Comparison of ENCODE assay signal across 21 cellular contexts in genomic region chr11:129804012-129804411, GRCh38. TPM values are rescaled to one million over a fixed set of nuclear protein-coding genes. Genes with fewer than 3 reads are reported as not detected.
DNase-seq lines count a peak whose midpoint lies in the region; ATAC-seq and TF ChIP-seq lines count a peak whose summit lies in the region.
"Had no signal": no experiment of that assay in that cellular context is flagged by ENCODE, and none has a peak within 500 bp of the region (broad histone marks: within the 10 kb centered on the region; RNA-seq: fewer than 3 reads in every experiment).

No MANE protein-coding gene starts in this region.

- no peak overlapping the region for H3K27ac ChIP-seq in CD4-positive, alpha-beta memory T cell (ENCODE audit: low read depth, low read length)
- H3K27ac ChIP-seq in heart right ventricle = no peak overlapping the region
- no peak overlapping the region for H3K27ac ChIP-seq in stomach
- H3K27ac ChIP-seq: cardiac muscle cell, left ventricle myocardium inferior, neutrophil, SJCRH30, uterus had no signal

- CTCF ChIA-PET in CD4-positive, alpha-beta memory T cell (lab: Charles Lee; ENCODE audit: partially characterized antibody) = interaction anchor here (1.3 to 2.3 kb wide), 3 partner anchors 10 to 50 kb away, joined by 3 to 10 read pairs (median 4); no protein-coding TSS in a partner anchor

- no peaks in the 10 kb centered on the region for H3K9me3 ChIP-seq in CD4-positive, alpha-beta memory T cell (ENCODE audit: control insufficient read depth in 1 of 2, low read length in 2 of 2)
- H3K9me3 ChIP-seq in heart right ventricle (peaks cover 0 to 14% (median 0%) of the 10 kb centered on the region in 11 donors), stomach (no peaks in the 10 kb centered on the region)
- H3K9me3 ChIP-seq: neutrophil, SJCRH30, uterus had no signal

- peaks cover 3% of the 10 kb centered on the region for H3K27me3 Mint-ChIP-seq in activated T-cell treated with anti-CD3 and anti-CD28 coated beads, Interleukin-2, amount 50 U/mL, for 4 hours (ENCODE audit: low read depth)
- H3K27me3 Mint-ChIP-seq in CD4-positive, alpha-beta memory T cell = peaks cover 3% of the 10 kb centered on the region in 2 donors
- no peaks in the 10 kb centered on the region for H3K27me3 Mint-ChIP-seq in activated naive CD4-positive, alpha-beta T cell treated with anti-CD3 and anti-CD28 coated beads, Interleukin-2, amount 50 U/mL, for 24 hours

- TF ChIP-seq EP300 in stomach (IDR thresholded peaks at IDR 0.05) = no peak

- peak overlapping the region in 1 of 2 donors; percentile 18 for H3K4me3 ChIP-seq in CD4-positive, alpha-beta memory T cell (ENCODE audit: low read length in 2 of 2)
- H3K4me3 ChIP-seq in heart right ventricle = no peak overlapping the region
- H3K4me3 ChIP-seq in stomach = no peak overlapping the region
- H3K4me3 ChIP-seq: cardiac muscle cell, left ventricle myocardium inferior, SJCRH30, skin epidermis, uterus had no signal

- H3K27ac Mint-ChIP-seq in CD4-positive, alpha-beta memory T cell = peak overlapping the region; percentile 48 to 97 (median 79)
- H3K27ac Mint-ChIP-seq in activated naive CD4-positive, alpha-beta T cell treated with anti-CD3 and anti-CD28 coated beads, Interleukin-2, amount 50 U/mL, for 24 hours = peak overlapping the region; percentile 90
- H3K27ac Mint-ChIP-seq: WTC11 had no signal

- no peak for DNase-seq in activated T-cell treated with anti-CD3 and anti-CD28 coated beads, Interleukin-2, amount 50 U/mL, for 4 hours
- DNase-seq in activated T-cell treated with anti-CD3 and anti-CD28 coated beads for 4 hours (no peak), left colon (no peak), heart right ventricle (no peak), stomach (no peak), GM03348 (ENCODE audit: low spot score) (no peak)
- DNase-seq in CD4-positive, alpha-beta memory T cell = peak; percentile 38 to 54 (median 51)
- DNase-seq: amniotic stem cell; left ventricle myocardium inferior; MM.1S; NCI-H1930; NCI-H226; SJCRH30; stimulated activated CD4-positive, alpha-beta T cell treated with anti-CD3 and anti-CD28 coated beads, Interleukin-2, amount 100 ng/mL, for 48 hours; uterus had no signal

- H3K36me3 Mint-ChIP-seq in activated T-cell treated with anti-CD3 and anti-CD28 coated beads, Interleukin-2, amount 50 U/mL, for 4 hours (ENCODE audit: insufficient read depth) = peaks cover 12% of the 10 kb centered on the region
- peaks cover 5 to 12% of the 10 kb centered on the region in 2 donors for H3K36me3 Mint-ChIP-seq in CD4-positive, alpha-beta memory T cell
- H3K36me3 Mint-ChIP-seq in activated naive CD4-positive, alpha-beta T cell treated with anti-CD3 and anti-CD28 coated beads, Interleukin-2, amount 50 U/mL, for 24 hours = peaks cover 28% of the 10 kb centered on the region

- H3K9me3 Mint-ChIP-seq in activated T-cell treated with anti-CD3 and anti-CD28 coated beads, Interleukin-2, amount 50 U/mL, for 4 hours = peaks cover 14% of the 10 kb centered on the region
- H3K9me3 Mint-ChIP-seq in CD4-positive, alpha-beta memory T cell = peaks cover 5 to 20% (median 12%) of the 10 kb centered on the region in 8 donors
- H3K9me3 Mint-ChIP-seq in activated naive CD4-positive, alpha-beta T cell treated with anti-CD3 and anti-CD28 coated beads, Interleukin-2, amount 50 U/mL, for 24 hours = peaks cover 15% of the 10 kb centered on the region

- intact Hi-C loops in CD4-positive, alpha-beta memory T cell (cut with micrococcal nuclease) = no loop called here
- intact Hi-C loops in left colon (cut with DNase I, micrococcal nuclease) (no loop called here), heart right ventricle (cut with DNase I) (no loop called here), stomach (cut with DNase I; ENCODE audit: low total_unique reads) (no loop called here)

- TF ChIP-seq POLR2A in stomach (IDR thresholded peaks at IDR 0.05) = no peak

- POLR2A ChIA-PET in CD4-positive, alpha-beta memory T cell (lab: Charles Lee; ENCODE audit: partially characterized antibody) = interaction anchor here (0.9 to 3.8 kb wide), 14 partner anchors 10 to 198 kb away, joined by 3 to 56 read pairs (median 4); partner anchors contain the start of genes NFRKB, PRDM10 and TMEM45B

- 66% methylated on average over 3 of the region's 3 CpGs for WGBS in heart right ventricle, 2 donors
- WGBS in stomach, 5 donors = 70 to 88% (median 75%) methylated on average over 3 of the region's 3 CpGs

- H3K36me3 ChIP-seq in CD4-positive, alpha-beta memory T cell (ENCODE audit: insufficient read depth, low read length) = no peaks in the 10 kb centered on the region
- no peaks in the 10 kb centered on the region for H3K36me3 ChIP-seq in heart right ventricle
- H3K36me3 ChIP-seq in stomach = no peaks in the 10 kb centered on the region
- H3K36me3 ChIP-seq: cardiac muscle cell, left ventricle myocardium inferior, neutrophil, SJCRH30, uterus had no signal

- peak overlapping the region; percentile 29 for H3K4me3 Mint-ChIP-seq in activated T-cell treated with anti-CD3 and anti-CD28 coated beads, Interleukin-2, amount 50 U/mL, for 4 hours
- peak overlapping the region; percentile 41 to 80 (median 62) for H3K4me3 Mint-ChIP-seq in CD4-positive, alpha-beta memory T cell
- peak overlapping the region; percentile 68 for H3K4me3 Mint-ChIP-seq in activated naive CD4-positive, alpha-beta T cell treated with anti-CD3 and anti-CD28 coated beads, Interleukin-2, amount 50 U/mL, for 24 hours
- H3K4me3 Mint-ChIP-seq: WTC11 had no signal

- H3K4me1 Mint-ChIP-seq in activated T-cell treated with anti-CD3 and anti-CD28 coated beads, Interleukin-2, amount 50 U/mL, for 4 hours (ENCODE audit: low read depth) = peaks cover 52% of the 10 kb centered on the region
- H3K4me1 Mint-ChIP-seq in CD4-positive, alpha-beta memory T cell = peaks cover 32 to 69% (median 50%) of the 10 kb centered on the region in 4 donors
- H3K4me1 Mint-ChIP-seq in activated naive CD4-positive, alpha-beta T cell treated with anti-CD3 and anti-CD28 coated beads, Interleukin-2, amount 50 U/mL, for 24 hours = peaks cover 83% of the 10 kb centered on the region

- TF ChIP-seq CTCF in heart right ventricle (IDR thresholded peaks at IDR 0.05) (no peak), stomach (IDR thresholded peaks at IDR 0.05) (no peak)

- no peaks in the 10 kb centered on the region for H3K27me3 ChIP-seq in CD4-positive, alpha-beta memory T cell (ENCODE audit: insufficient read depth, low read length)
- H3K27me3 ChIP-seq in heart right ventricle = peaks cover 0 to 22% (median 0%) of the 10 kb centered on the region in 7 donors
- H3K27me3 ChIP-seq in stomach = no peaks in the 10 kb centered on the region
- H3K27me3 ChIP-seq: cardiac muscle cell, SJCRH30, uterus had no signal

- H3K4me1 ChIP-seq in CD4-positive, alpha-beta memory T cell (ENCODE audit: insufficient read depth, low read length) = peaks cover 24% of the 10 kb centered on the region
- H3K4me1 ChIP-seq in heart right ventricle = no peaks in the 10 kb centered on the region
- H3K4me1 ChIP-seq in stomach = no peaks in the 10 kb centered on the region
- H3K4me1 ChIP-seq: left ventricle myocardium inferior, SJCRH30, uterus had no signal

- ATAC-seq in activated T-cell treated with anti-CD3 and anti-CD28 coated beads, Interleukin-2, amount 50 U/mL, for 4 hours = no peak
- ATAC-seq in left colon (peak; percentile 42), heart right ventricle (no peak)
- ATAC-seq: WTC11 had no signal

RNA-seq across cellular contexts. Expression of gene TMEM45B, which starts 11.6 kb away (rescaled TPM):
- under 1 TPM; 0.16 to 0.48 (median 0.33) TPM for total RNA-seq in activated T-cell treated with anti-CD3 and anti-CD28 coated beads, Interleukin-2, amount 50 U/mL, for 4 hours
- total RNA-seq in CD4-positive, alpha-beta memory T cell = 10 to 100 TPM; 30.8 to 34.4 TPM
- polyA plus RNA-seq in CD4-positive, alpha-beta memory T cell = 10 to 100 TPM; 14.0 to 21.2 TPM
- total RNA-seq in left colon (100 to 1,000 TPM; 309 to 343 TPM), heart right ventricle (under 1 TPM in 1 of 10 donors, not detected in 9; 0.11 TPM), stomach (10 to 100 TPM in 3 of 5 donors, 1 to 10 TPM in 2; 3.6 to 80.6 (median 37.1) TPM)
- polyA plus RNA-seq in heart right ventricle (not detected), stomach (10 to 100 TPM in 2 of 3 donors, 1 to 10 TPM in 1; 5.3 to 22.1 (median 16.5) TPM)
- total RNA-seq: left ventricle myocardium inferior, SJCRH30, subcutaneous adipose tissue had no signal

Comparison
In these comparisons a context has a peak if more than half of its experiments do, and no peak if none do; other contexts are left out.
1. DNase-seq: peak in CD4-positive, alpha-beta memory T cell (5 of 5); none in activated T-cell treated with anti-CD3 and anti-CD28 coated beads, Interleukin-2, amount 50 U/mL, for 4 hours (single experiment), activated T-cell treated with anti-CD3 and anti-CD28 coated beads for 4 hours (single experiment), left colon (0 of 2), heart right ventricle (0 of 2), stomach (single experiment) and GM03348 (single experiment).
2. Peak in every context shown above with its lines, with median percentiles within 50 percentile points of each other: H3K4me3 Mint-ChIP-seq.